Comparison of ENCODE assay signal across 8 cellular contexts in the genomic region with DNA sequence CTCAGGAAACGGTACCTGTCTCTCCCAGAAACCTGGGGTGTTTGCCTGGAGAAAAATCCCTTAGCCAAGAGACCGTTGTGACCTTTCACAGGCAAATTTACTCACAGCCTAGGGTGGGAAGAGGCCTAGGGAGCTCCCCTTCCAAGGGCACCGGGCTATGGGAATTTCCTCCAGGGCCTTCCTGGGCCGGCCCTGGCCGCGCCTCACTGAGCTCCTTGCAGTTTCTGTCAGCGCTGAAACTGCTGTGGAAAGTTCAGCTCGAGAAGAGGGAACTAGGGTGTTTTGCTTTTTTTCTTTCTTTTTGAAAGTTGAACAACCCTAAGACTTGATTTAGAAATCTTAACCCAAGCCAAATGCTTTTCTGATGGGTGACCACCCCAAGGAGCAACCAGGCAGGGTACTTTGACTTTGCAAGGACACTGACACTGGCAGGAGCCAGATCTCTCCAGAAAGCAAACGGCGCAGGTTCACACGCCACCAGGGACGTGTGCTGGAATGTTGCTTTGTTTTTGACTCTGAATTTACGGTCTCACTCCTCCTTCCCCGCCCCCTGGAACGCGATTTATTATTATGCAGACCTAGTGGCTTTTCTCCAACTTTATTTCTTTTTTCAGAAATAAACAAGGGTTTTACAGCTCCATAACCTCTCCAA.
DNase-seq lines count a peak whose midpoint lies in the region; ATAC-seq, FAIRE-seq and TF ChIP-seq lines count a peak whose summit lies in the region.

No MANE protein-coding gene starts in this region.

- ATAC-seq in left cardiac atrium (peak; percentile 70 to 74), sciatic nerve (peak; percentile 78)

- no peak for TF ChIP-seq POLR2A in GM12892 (IDR thresholded peaks at IDR 0.05; ENCODE audit: low read depth, low read length)

- H3K27ac ChIP-seq in RWPE1, result peak overlapping the region; percentile 63

- DNase-seq in GM12892 (ENCODE audit: insufficient read length), result no peak
- peak; percentile 48 for DNase-seq in HFFc6
- DNase-seq in RWPE1 (ENCODE audit: low spot score), result peak; percentile 27
- peak; percentile 45 for DNase-seq in left cardiac atrium
- DNase-seq in sciatic nerve (ENCODE audit: low spot score), result peak; percentile 63
- no peak for DNase-seq in activated naive CD4-positive, alpha-beta T cell treated with Interleukin-2 at 50 U/mL for 16 hours
- no peak for DNase-seq in SW480 (ENCODE audit: low spot score)
- DNase-seq in SW 1271 (lab: John Stamatoyannopoulos, UW), result no peak

- peak overlapping the region; percentile 93 for H3K27ac Mint-ChIP-seq in HFFc6

- CTCF ChIA-PET in RWPE1 (lab: Yijun Ruan, JAX), result interaction anchor here (0.6 kb wide), 2 partner anchors 39 to 137 kb away, joined by 3 to 4 read pairs; no protein-coding TSS in a partner anchor

- TF ChIP-seq CTCF in HFFc6 (IDR thresholded peaks at IDR 0.05) (no peak), RWPE1 (conservative IDR thresholded peaks at IDR 0.05; ENCODE audit: low read depth) (no peak)

- H3K4me3 Mint-ChIP-seq in HFFc6, result peak overlapping the region; percentile 83

- POLR2A ChIA-PET in RWPE1 (lab: Yijun Ruan, JAX; ENCODE audit: low non-redundant PET), result no interaction called here

- H3K36me3 Mint-ChIP-seq in HFFc6 (ENCODE audit: low read depth), result peaks cover 7% of the 10 kb centered on the region

- H3K27me3 Mint-ChIP-seq in HFFc6 (ENCODE audit: insufficient read depth), result no peaks in the 10 kb centered on the region; the same call in 1 of the 2 replicates

- intact Hi-C loops in left cardiac atrium (cut with DNase I) (no loop called here), sciatic nerve (cut with DNase I) (no loop called here)

- H3K9me3 Mint-ChIP-seq in HFFc6, result peaks cover 5% of the 10 kb centered on the region; the same call in 1 of the 2 replicates

- H3K4me1 Mint-ChIP-seq in HFFc6 (ENCODE audit: low read depth), result peaks cover 73% of the 10 kb centered on the region

- peak; percentile 97 for FAIRE-seq in GM12892 (lab: Jason Lieb, UNC)

Comparison
In these comparisons a context has a peak if more than half of its experiments do, and no peak if none do; other contexts are left out.
1. DNase-seq: peak in HFFc6 (single experiment), RWPE1 (single experiment), left cardiac atrium (single experiment) and sciatic nerve (single experiment); none in GM12892 (single experiment), activated naive CD4-positive, alpha-beta T cell treated with Interleukin-2 at 50 U/mL for 16 hours (single experiment), SW480 (single experiment) and SW 1271 (0 of 2).